ENCODE assay signal across 17 cellular contexts in genomic region chr6:112603726-112604125, GRCh38.
"Had no signal": no experiment of that assay in that cellular context is flagged by ENCODE, and none has a peak within 500 bp of the region (broad histone marks: within the 10 kb centered on the region; RNA-seq: fewer than 3 reads in every experiment).

No MANE protein-coding gene starts in this region.

- DNase-seq: dorsolateral prefrontal cortex; effector CD4-positive, alpha-beta T cell; kidney; midbrain; naive thymus-derived CD4-positive, alpha-beta T cell; stimulated activated CD4-positive, alpha-beta T cell treated with anti-CD3 and anti-CD28 coated beads, Interleukin-12 subunit alpha, Interleukin-12 subunit beta, amount 100 ng/mL, for 4 hours; stimulated activated CD4-positive, alpha-beta T cell treated with anti-CD3 and anti-CD28 coated beads, Interleukin-1b, Interleukin-23, amount 100 ng/mL, for 48 hours; stimulated activated CD4-positive, alpha-beta T cell treated with anti-CD3 and anti-CD28 coated beads, Interleukin-4, amount 100 ng/mL, for 1 hour; stimulated activated CD8-positive, alpha-beta memory T cell treated with anti-CD3 and anti-CD28 coated beads, Interleukin-4, amount 100 ng/mL, for 48 hours; stimulated activated naive CD4-positive, alpha-beta T cell; stimulated activated naive CD8-positive, alpha-beta T cell treated with anti-CD3 and anti-CD28 coated beads, Interleukin-15, amount 100 ng/mL, for 72 hours; transverse colon had no signal

- H3K4me3 Mint-ChIP-seq: memory B cell; naive thymus-derived CD4-positive, alpha-beta T cell; nephron; neural progenitor cell; stimulated activated naive CD8-positive, alpha-beta T cell treated with anti-CD3 and anti-CD28 coated beads, Interleukin-15, amount 100 ng/mL, for 72 hours had no signal

- H3K4me1 Mint-ChIP-seq: memory B cell; naive thymus-derived CD4-positive, alpha-beta T cell; nephron; stimulated activated naive CD8-positive, alpha-beta T cell treated with anti-CD3 and anti-CD28 coated beads, Interleukin-15, amount 100 ng/mL, for 72 hours had no signal

- H3K27ac Mint-ChIP-seq: memory B cell; naive thymus-derived CD4-positive, alpha-beta T cell; nephron; neural progenitor cell had no signal

- H3K27me3 Mint-ChIP-seq: stimulated activated naive CD8-positive, alpha-beta T cell treated with anti-CD3 and anti-CD28 coated beads, Interleukin-15, amount 100 ng/mL, for 72 hours had no signal

- ATAC-seq: left lobe of liver; naive thymus-derived CD4-positive, alpha-beta T cell; sciatic nerve; stimulated activated naive CD8-positive, alpha-beta T cell treated with anti-CD3 and anti-CD28 coated beads, Interleukin-15, amount 100 ng/mL, for 72 hours had no signal
